ENCODE assay signal across 14 cellular contexts in the genomic region with DNA sequence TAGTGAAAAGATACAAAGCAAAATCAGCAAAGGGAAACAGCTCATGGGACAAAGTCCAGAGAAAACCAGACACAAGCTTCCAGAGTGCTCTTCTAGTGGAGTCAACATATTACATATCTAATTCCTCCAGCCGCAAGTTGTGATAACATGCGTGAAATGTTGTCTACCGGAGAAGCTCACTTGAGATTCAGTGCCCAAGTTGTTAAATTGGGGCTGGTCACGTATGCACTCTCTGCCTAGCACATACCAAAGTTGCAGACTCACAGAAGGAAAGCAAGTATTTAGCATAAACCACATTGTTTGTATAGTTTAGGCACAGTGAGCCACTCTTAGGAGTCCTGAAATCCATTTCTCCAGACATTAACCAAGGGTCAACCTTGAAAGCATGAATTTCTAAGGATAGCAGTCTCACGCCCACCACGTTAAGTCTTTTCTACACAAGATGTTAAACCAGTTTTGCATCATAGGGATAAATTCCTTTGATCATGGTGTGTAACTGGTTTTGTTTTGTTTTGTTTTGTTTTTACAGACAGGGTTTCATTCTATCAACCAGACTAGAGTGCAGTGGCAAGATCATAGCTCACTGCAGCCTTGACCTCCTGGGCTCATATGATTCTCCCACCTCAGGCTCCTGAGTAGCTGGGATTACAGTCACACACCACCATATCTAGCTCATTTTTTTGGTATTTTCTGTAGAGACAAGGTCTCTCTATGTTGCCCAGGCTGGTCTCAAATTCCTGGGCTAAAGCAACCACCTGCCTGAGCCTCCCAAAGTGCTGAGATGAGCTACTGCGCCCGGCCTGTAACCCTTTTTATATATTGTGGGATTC. TPM values are rescaled to one million over a fixed set of nuclear protein-coding genes. Genes with fewer than 3 reads are reported as not detected.
A peak's percentile ranks its signal among the peaks of the same experiment; 100 is the strongest.
DNase-seq lines count a peak whose midpoint lies in the region; ATAC-seq and TF ChIP-seq lines count a peak whose summit lies in the region.
"Had no signal": no experiment of that assay in that cellular context is flagged by ENCODE, and none has a peak within 500 bp of the region (broad histone marks: within the 10 kb centered on the region; RNA-seq: fewer than 3 reads in every experiment).

No MANE protein-coding gene starts in this region.

- no peak overlapping the region for H3K4me3 Mint-ChIP-seq in activated naive CD4-positive, alpha-beta T cell treated with anti-CD3 and anti-CD28 coated beads for 36 hours
- H3K4me3 Mint-ChIP-seq: activated CD4-positive, alpha-beta memory T cell treated with anti-CD3 and anti-CD28 coated beads, Interleukin-2, amount 10 ng/mL, durations not matched to agents 7 days and 5 days; activated naive CD4-positive, alpha-beta T cell treated with anti-CD3 and anti-CD28 coated beads, Interleukin-2, amount 10 ng/mL, durations not matched to agents 7 days and 5 days had no signal

- in situ Hi-C loops in astrocyte of the cerebellum (cut with HindIII; ENCODE audit: low sequenced_read_pairs) = no loop called here

- intact Hi-C loops in right cardiac atrium (cut with DNase I) = no loop called here
- intact Hi-C loops in upper lobe of right lung (cut with DNase I) = no loop called here
- intact Hi-C loops in activated naive CD4-positive, alpha-beta T cell treated with anti-CD3 and anti-CD28 coated beads for 36 hours (cut with micrococcal nuclease) = no loop called here

- whole genome bisulfite sequencing in right cardiac atrium = 62% methylated on average over 8 of the region's 8 CpGs

- H3K27me3 ChIP-seq in cardiac muscle cell = no peaks in the 10 kb centered on the region
- no peaks in the 10 kb centered on the region for H3K27me3 ChIP-seq in right cardiac atrium (ENCODE audit: control insufficient read depth, insufficient read depth)
- H3K27me3 ChIP-seq in upper lobe of right lung = no peaks in the 10 kb centered on the region
- H3K27me3 ChIP-seq: dorsolateral prefrontal cortex, sigmoid colon, tibial artery had no signal

- ATAC-seq in right cardiac atrium (no peak), upper lobe of right lung (peak; percentile 21), GM18873 (IDR thresholded peaks at IDR 0.05; ENCODE audit: low FRiP score, unreplicated experiment) (no peak)

- CTCF ChIA-PET in activated naive CD4-positive, alpha-beta T cell treated with anti-CD3 and anti-CD28 coated beads for 36 hours (lab: Charles Lee) = interaction anchor here (0.5 to 1.6 kb wide), 3 partner anchors 13 to 276 kb away, joined by 3 to 5 read pairs (median 4); no protein-coding TSS in a partner anchor

- DNase-seq in cardiac muscle cell (ENCODE audit: low read depth in 1 of 2, low spot score in 1 of 2) (peak in 1 of 2 donors; percentile 70), right cardiac atrium (no peak), astrocyte of the cerebellum (ENCODE audit: low read depth) (peak; percentile 42), islet precursor cell (peak; percentile 58), upper lobe of right lung (no peak), coronary artery (ENCODE audit: low spot score) (no peak)
- no peak for DNase-seq in activated naive CD4-positive, alpha-beta T cell treated with anti-CD3 and anti-CD28 coated beads for 36 hours
- DNase-seq: activated CD4-positive, alpha-beta memory T cell treated with anti-CD3 and anti-CD28 coated beads, Interleukin-2, amount 10 ng/mL, durations not matched to agents 7 days and 5 days; activated naive CD4-positive, alpha-beta T cell treated with anti-CD3 and anti-CD28 coated beads, Interleukin-2, amount 10 ng/mL, durations not matched to agents 7 days and 5 days; dorsolateral prefrontal cortex; KG1; sigmoid colon; tibial artery had no signal

- no peaks in the 10 kb centered on the region for H3K27me3 Mint-ChIP-seq in activated naive CD4-positive, alpha-beta T cell treated with anti-CD3 and anti-CD28 coated beads for 36 hours (ENCODE audit: low read depth)
- H3K27me3 Mint-ChIP-seq: activated CD4-positive, alpha-beta memory T cell treated with anti-CD3 and anti-CD28 coated beads, Interleukin-2, amount 10 ng/mL, durations not matched to agents 7 days and 5 days had no signal

- H3K4me3 ChIP-seq in cardiac muscle cell (no peak overlapping the region), right cardiac atrium (ENCODE audit: low read length) (no peak overlapping the region), astrocyte of the cerebellum (ENCODE audit: low read depth, low read length) (no peak overlapping the region), upper lobe of right lung (no peak overlapping the region), coronary artery (no peak overlapping the region)
- H3K4me3 ChIP-seq: dorsolateral prefrontal cortex, sigmoid colon, tibial artery had no signal

- H3K36me3 Mint-ChIP-seq in activated naive CD4-positive, alpha-beta T cell treated with anti-CD3 and anti-CD28 coated beads for 36 hours (ENCODE audit: low read depth) = no peaks in the 10 kb centered on the region
- H3K36me3 Mint-ChIP-seq: activated naive CD4-positive, alpha-beta T cell treated with anti-CD3 and anti-CD28 coated beads, Interleukin-2, amount 10 ng/mL, durations not matched to agents 7 days and 5 days had no signal

- no peaks in the 10 kb centered on the region for H3K9me3 Mint-ChIP-seq in activated naive CD4-positive, alpha-beta T cell treated with anti-CD3 and anti-CD28 coated beads for 36 hours
- H3K9me3 Mint-ChIP-seq: activated CD4-positive, alpha-beta memory T cell treated with anti-CD3 and anti-CD28 coated beads, Interleukin-2, amount 10 ng/mL, durations not matched to agents 7 days and 5 days; activated naive CD4-positive, alpha-beta T cell treated with anti-CD3 and anti-CD28 coated beads, Interleukin-2, amount 10 ng/mL, durations not matched to agents 7 days and 5 days had no signal

- no peaks in the 10 kb centered on the region for H3K36me3 ChIP-seq in cardiac muscle cell
- no peaks in the 10 kb centered on the region for H3K36me3 ChIP-seq in upper lobe of right lung
- H3K36me3 ChIP-seq: sigmoid colon, tibial artery had no signal

- H3K27ac Mint-ChIP-seq in activated naive CD4-positive, alpha-beta T cell treated with anti-CD3 and anti-CD28 coated beads for 36 hours = no peak overlapping the region
- H3K27ac Mint-ChIP-seq: activated CD4-positive, alpha-beta memory T cell treated with anti-CD3 and anti-CD28 coated beads, Interleukin-2, amount 10 ng/mL, durations not matched to agents 7 days and 5 days; activated naive CD4-positive, alpha-beta T cell treated with anti-CD3 and anti-CD28 coated beads, Interleukin-2, amount 10 ng/mL, durations not matched to agents 7 days and 5 days had no signal

- H3K4me1 ChIP-seq in cardiac muscle cell (ENCODE audit: low read depth) (no peaks in the 10 kb centered on the region), right cardiac atrium (ENCODE audit: control insufficient read depth, insufficient read depth, low read length) (peaks cover 2% of the 10 kb centered on the region), upper lobe of right lung (no peaks in the 10 kb centered on the region)

- H3K4me1 Mint-ChIP-seq in activated naive CD4-positive, alpha-beta T cell treated with anti-CD3 and anti-CD28 coated beads for 36 hours (ENCODE audit: low read depth) = peaks cover 5% of the 10 kb centered on the region

- H3K27ac ChIP-seq in cardiac muscle cell (peak overlapping the region; percentile 30), right cardiac atrium (ENCODE audit: low read length) (no peak overlapping the region), upper lobe of right lung (no peak overlapping the region), coronary artery (no peak overlapping the region)
- H3K27ac ChIP-seq: dorsolateral prefrontal cortex, sigmoid colon, tibial artery had no signal

- TF ChIP-seq CTCF in cardiac muscle cell (IDR thresholded peaks at IDR 0.05; ENCODE audit: low read depth, low read length) = no peak
- TF ChIP-seq CTCF in astrocyte of the cerebellum (IDR thresholded peaks at IDR 0.05; ENCODE audit: low read depth, low read length, missing control alignments) = no peak
- no peak for TF ChIP-seq CTCF in upper lobe of right lung (IDR thresholded peaks at IDR 0.05)
- TF ChIP-seq CTCF in coronary artery (IDR thresholded peaks at IDR 0.05) = no peak

- H3K9me3 ChIP-seq in cardiac muscle cell (ENCODE audit: low read depth) (no peaks in the 10 kb centered on the region), right cardiac atrium (ENCODE audit: control insufficient read depth, low read length) (no peaks in the 10 kb centered on the region), upper lobe of right lung (no peaks in the 10 kb centered on the region)
- H3K9me3 ChIP-seq: sigmoid colon, tibial artery had no signal

RNA-seq across cellular contexts. Expression of a gene that starts 39.5 kb away (rescaled TPM):
- total RNA-seq in cardiac muscle cell = 47.0 and 60.1 TPM in 2 replicates
- polyA plus RNA-seq in cardiac muscle cell = 28.5 and 36.6 TPM in 2 replicates
- 10 to 100 TPM; 25.6 to 38.0 (median 35.5) TPM for total RNA-seq in right cardiac atrium
- 13.2 TPM for polyA plus RNA-seq in right cardiac atrium
- total RNA-seq in upper lobe of right lung = 78.9 TPM
- 10 to 100 TPM; 37.2 to 38.4 TPM for total RNA-seq in activated naive CD4-positive, alpha-beta T cell treated with anti-CD3 and anti-CD28 coated beads for 36 hours

Comparison
In these comparisons a context has a peak if more than half of its experiments do, and no peak if none do; other contexts are left out.
1. DNase-seq: peak in astrocyte of the cerebellum (single experiment) and islet precursor cell (single experiment); none in right cardiac atrium (0 of 3), upper lobe of right lung (single experiment), coronary artery (single experiment) and activated naive CD4-positive, alpha-beta T cell treated with anti-CD3 and anti-CD28 coated beads for 36 hours (single experiment).